1 cellular context compared by ENCODE assay signal in genomic region chr2:56743807-56744206, GRCh38.
TF ChIP-seq lines count a peak whose summit lies in the region.

No MANE protein-coding gene starts in this region.

TF ChIP-seq in HepG2, 621 proteins besides CTCF, POLR2A, EP300 and RAD21 (continued from another document):
- TF ChIP-seq HMGXB3 (CRISPR knock-in tag; IDR thresholded peaks at IDR 0.05; ENCODE audit: borderline replicate concordance) = no peak
TF ChIP-seq in HepG2: peak in this region for 0.
